20 cellular contexts compared by ENCODE assay signal in the genomic region with DNA sequence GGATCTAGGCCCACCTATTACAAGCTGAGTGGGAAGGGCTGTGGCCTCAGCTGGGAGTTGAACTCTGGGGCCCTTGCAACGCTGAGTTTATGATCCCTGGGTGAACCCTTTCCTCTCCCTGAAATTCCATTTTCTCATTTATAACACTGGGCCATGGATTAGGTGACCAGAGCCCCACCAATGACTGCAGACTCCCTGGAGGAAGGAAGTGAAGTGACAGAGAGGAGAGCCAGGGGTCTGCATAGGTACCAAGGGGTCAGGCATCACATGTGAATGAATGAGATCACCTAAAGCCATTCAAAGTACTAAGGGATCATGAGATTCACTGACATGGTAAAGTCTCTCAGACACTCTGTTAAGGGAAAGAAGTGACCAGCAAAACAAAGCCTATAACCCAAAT. TPM values are rescaled to one million over a fixed set of nuclear protein-coding genes. Genes with fewer than 3 reads are reported as not detected.
DNase-seq lines count a peak whose midpoint lies in the region; ATAC-seq, FAIRE-seq and TF ChIP-seq lines count a peak whose summit lies in the region.
"Had no signal": no experiment of that assay in that cellular context is flagged by ENCODE, and none has a peak within 500 bp of the region (broad histone marks: within the 10 kb centered on the region; RNA-seq: fewer than 3 reads in every experiment).

No MANE protein-coding gene starts in this region.

- TF ChIP-seq POLR2A in right lobe of liver (IDR thresholded peaks at IDR 0.05) (no peak), esophagus squamous epithelium (IDR thresholded peaks at IDR 0.05) (no peak), GM12892 (IDR thresholded peaks at IDR 0.05; ENCODE audit: low read depth, low read length) (no peak)

- H3K4me3 Mint-ChIP-seq in osteocyte (ENCODE audit: unreplicated experiment), result no peak overlapping the region
- H3K4me3 Mint-ChIP-seq: activated naive CD8-positive, alpha-beta T cell treated with anti-CD3 and anti-CD28 coated beads, Interleukin-2, amount 10 ng/mL, durations not matched to agents 7 days and 5 days; activated T-cell treated with anti-CD3 and anti-CD28 coated beads, Interleukin-2, amount 50 U/mL, for 24 hours; CD4-positive, alpha-beta memory T cell had no signal

- intact Hi-C loops in right lobe of liver (cut with DNase I) (no loop called here), esophagus squamous epithelium (cut with DNase I) (no loop called here)

- 60% methylated on average over 1 of the region's 1 CpG for WGBS in liver
- WGBS in right lobe of liver (ENCODE audit: insufficient coverage, low coverage, low lambda C conversion rate, missing lambda C conversion rate), result no CpG with 5 or more reads among the region's 1 CpG
- 50 to 57% methylated on average over 1 of the region's 1 CpG for WGBS in esophagus squamous epithelium, 2 donors

- H3K27me3 ChIP-seq in liver (ENCODE audit: control insufficient read depth in 4 of 4, insufficient read depth in 4 of 4, low read length in 3 of 4), result no peaks in the 10 kb centered on the region
- no peaks in the 10 kb centered on the region for H3K27me3 ChIP-seq in right lobe of liver
- H3K27me3 ChIP-seq in esophagus squamous epithelium, result no peaks in the 10 kb centered on the region
- H3K27me3 ChIP-seq: MG63, testis had no signal

- peaks cover 37% of the 10 kb centered on the region for H3K4me1 Mint-ChIP-seq in osteocyte (ENCODE audit: unreplicated experiment)
- H3K4me1 Mint-ChIP-seq: CD4-positive, alpha-beta memory T cell had no signal

- H3K4me3 ChIP-seq in liver (ENCODE audit: low read depth in 1 of 3, low read length in 3 of 3), result no peak overlapping the region
- H3K4me3 ChIP-seq in right lobe of liver, result no peak overlapping the region
- no peak overlapping the region for H3K4me3 ChIP-seq in esophagus squamous epithelium
- H3K4me3 ChIP-seq: MG63, testis had no signal

- H3K27me3 Mint-ChIP-seq in osteocyte (ENCODE audit: unreplicated experiment), result no peaks in the 10 kb centered on the region
- H3K27me3 Mint-ChIP-seq: activated naive CD8-positive, alpha-beta T cell treated with anti-CD3 and anti-CD28 coated beads, Interleukin-2, amount 10 ng/mL, durations not matched to agents 7 days and 5 days; activated T-cell treated with anti-CD3 and anti-CD28 coated beads, Interleukin-2, amount 50 U/mL, for 24 hours had no signal

- no peaks in the 10 kb centered on the region for H3K9me3 Mint-ChIP-seq in osteocyte (ENCODE audit: unreplicated experiment)
- H3K9me3 Mint-ChIP-seq: activated naive CD8-positive, alpha-beta T cell treated with anti-CD3 and anti-CD28 coated beads, Interleukin-2, amount 10 ng/mL, durations not matched to agents 7 days and 5 days; activated T-cell treated with anti-CD3 and anti-CD28 coated beads, Interleukin-2, amount 50 U/mL, for 24 hours; CD4-positive, alpha-beta memory T cell had no signal

- no peaks in the 10 kb centered on the region for H3K9me3 ChIP-seq in liver (ENCODE audit: control insufficient read depth in 4 of 4, low read length in 3 of 4)
- no peaks in the 10 kb centered on the region for H3K9me3 ChIP-seq in right lobe of liver
- H3K9me3 ChIP-seq in esophagus squamous epithelium, result no peaks in the 10 kb centered on the region
- H3K9me3 ChIP-seq: MG63, testis had no signal

- TF ChIP-seq CTCF in liver (IDR thresholded peaks at IDR 0.05; ENCODE audit: low read depth, low read length, missing input control) (no peak), right lobe of liver (IDR thresholded peaks at IDR 0.05) (no peak), esophagus squamous epithelium (IDR thresholded peaks at IDR 0.05) (no peak), osteocyte (IDR thresholded peaks at IDR 0.05) (no peak)

- no peak overlapping the region for H3K9ac ChIP-seq in liver (ENCODE audit: low read depth in 1 of 2, low read length in 2 of 2)

- H3K27ac Mint-ChIP-seq in osteocyte (ENCODE audit: unreplicated experiment), result peak overlapping the region; percentile 60
- H3K27ac Mint-ChIP-seq: activated naive CD8-positive, alpha-beta T cell treated with anti-CD3 and anti-CD28 coated beads, Interleukin-2, amount 10 ng/mL, durations not matched to agents 7 days and 5 days; activated T-cell treated with anti-CD3 and anti-CD28 coated beads, Interleukin-2, amount 50 U/mL, for 24 hours; CD4-positive, alpha-beta memory T cell had no signal

- TF ChIP-seq RAD21 in liver (IDR thresholded peaks at IDR 0.05), result no peak

- H3K4me1 ChIP-seq in liver (ENCODE audit: control insufficient read depth in 4 of 4, insufficient read depth in 4 of 4, low read length in 3 of 4), result no peaks in the 10 kb centered on the region
- no peaks in the 10 kb centered on the region for H3K4me1 ChIP-seq in right lobe of liver
- peaks cover 11 to 55% (median 19%) of the 10 kb centered on the region in 3 donors for H3K4me1 ChIP-seq in esophagus squamous epithelium

- no peak for ATAC-seq in right lobe of liver

- FAIRE-seq in GM12892 (lab: Jason Lieb, UNC), result no peak

- H3K36me3 ChIP-seq in liver (ENCODE audit: control insufficient read depth in 4 of 4, insufficient read depth in 3 of 4, low read depth in 1 of 4, low read length in 3 of 4) (no peaks in the 10 kb centered on the region), right lobe of liver (peaks cover 0 to 2% (median 0%) of the 10 kb centered on the region in 4 donors), esophagus squamous epithelium (peaks cover 2 to 58% (median 10%) of the 10 kb centered on the region in 3 donors)

- H3K36me3 Mint-ChIP-seq in osteocyte (ENCODE audit: unreplicated experiment), result peaks cover 28% of the 10 kb centered on the region
- H3K36me3 Mint-ChIP-seq: CD4-positive, alpha-beta memory T cell had no signal

- DNase-seq in right lobe of liver (no peak), esophagus squamous epithelium (lab: John Stamatoyannopoulos, UW) (no peak), osteocyte (ENCODE audit: extremely low spot score, unreplicated experiment) (no peak), GM12892 (ENCODE audit: insufficient read length) (no peak), NOMO-1 treated with dmso at 0.1 percent for 144 hours (lab: John Stamatoyannopoulos, UW; ENCODE audit: unreplicated experiment) (no peak), COLO668 (lab: John Stamatoyannopoulos, UW; ENCODE audit: unreplicated experiment) (no peak)
- no peak for DNase-seq in activated effector memory CD4-positive, alpha-beta T cell treated with Interleukin-2 at 50 U/mL for 16 hours
- DNase-seq: activated CD4-positive, alpha-beta T cell treated with anti-CD3 and anti-CD28 coated beads, Interleukin-2, amount 50 U/mL, for 48 hours; activated naive CD8-positive, alpha-beta T cell treated with anti-CD3 and anti-CD28 coated beads, Interleukin-2, amount 10 ng/mL, durations not matched to agents 7 days and 5 days; activated T-cell treated with anti-CD3 and anti-CD28 coated beads, Interleukin-2, amount 50 U/mL, for 24 hours; CD4-positive, alpha-beta memory T cell; cerebellar nuclear complex; DND-41; islet precursor cell; MG63; midbrain had no signal

- H3K27ac ChIP-seq in liver (ENCODE audit: low read depth in 1 of 2, low read length in 2 of 2), result no peak overlapping the region
- no peak overlapping the region for H3K27ac ChIP-seq in right lobe of liver
- peak overlapping the region; percentile 10 to 79 (median 68) for H3K27ac ChIP-seq in esophagus squamous epithelium

TF ChIP-seq in liver, 16 proteins besides CTCF, POLR2A, EP300 and RAD21:
- TF ChIP-seq FOXA2 (IDR thresholded peaks at IDR 0.05), result no peak
- TF ChIP-seq NR2F2 (IDR thresholded peaks at IDR 0.05), result peak; percentile 15
- TF ChIP-seq RXRA (IDR thresholded peaks at IDR 0.05), result no peak
- TF ChIP-seq, protein P1, sequence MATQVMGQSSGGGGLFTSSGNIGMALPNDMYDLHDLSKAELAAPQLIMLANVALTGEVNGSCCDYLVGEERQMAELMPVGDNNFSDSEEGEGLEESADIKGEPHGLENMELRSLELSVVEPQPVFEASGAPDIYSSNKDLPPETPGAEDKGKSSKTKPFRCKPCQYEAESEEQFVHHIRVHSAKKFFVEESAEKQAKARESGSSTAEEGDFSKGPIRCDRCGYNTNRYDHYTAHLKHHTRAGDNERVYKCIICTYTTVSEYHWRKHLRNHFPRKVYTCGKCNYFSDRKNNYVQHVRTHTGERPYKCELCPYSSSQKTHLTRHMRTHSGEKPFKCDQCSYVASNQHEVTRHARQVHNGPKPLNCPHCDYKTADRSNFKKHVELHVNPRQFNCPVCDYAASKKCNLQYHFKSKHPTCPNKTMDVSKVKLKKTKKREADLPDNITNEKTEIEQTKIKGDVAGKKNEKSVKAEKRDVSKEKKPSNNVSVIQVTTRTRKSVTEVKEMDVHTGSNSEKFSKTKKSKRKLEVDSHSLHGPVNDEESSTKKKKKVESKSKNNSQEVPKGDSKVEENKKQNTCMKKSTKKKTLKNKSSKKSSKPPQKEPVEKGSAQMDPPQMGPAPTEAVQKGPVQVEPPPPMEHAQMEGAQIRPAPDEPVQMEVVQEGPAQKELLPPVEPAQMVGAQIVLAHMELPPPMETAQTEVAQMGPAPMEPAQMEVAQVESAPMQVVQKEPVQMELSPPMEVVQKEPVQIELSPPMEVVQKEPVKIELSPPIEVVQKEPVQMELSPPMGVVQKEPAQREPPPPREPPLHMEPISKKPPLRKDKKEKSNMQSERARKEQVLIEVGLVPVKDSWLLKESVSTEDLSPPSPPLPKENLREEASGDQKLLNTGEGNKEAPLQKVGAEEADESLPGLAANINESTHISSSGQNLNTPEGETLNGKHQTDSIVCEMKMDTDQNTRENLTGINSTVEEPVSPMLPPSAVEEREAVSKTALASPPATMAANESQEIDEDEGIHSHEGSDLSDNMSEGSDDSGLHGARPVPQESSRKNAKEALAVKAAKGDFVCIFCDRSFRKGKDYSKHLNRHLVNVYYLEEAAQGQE (IDR thresholded peaks at IDR 0.05), result no peak
- TF ChIP-seq, protein P2, sequence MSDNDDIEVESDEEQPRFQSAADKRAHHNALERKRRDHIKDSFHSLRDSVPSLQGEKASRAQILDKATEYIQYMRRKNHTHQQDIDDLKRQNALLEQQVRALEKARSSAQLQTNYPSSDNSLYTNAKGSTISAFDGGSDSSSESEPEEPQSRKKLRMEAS (IDR thresholded peaks at IDR 0.05), result no peak
- no peak for TF ChIP-seq EGR1 (IDR thresholded peaks at IDR 0.05; ENCODE audit: low read depth in 2 of 2)
- no peak for TF ChIP-seq FOXA1 (IDR thresholded peaks at IDR 0.05)

RNA-seq across cellular contexts. Expression of a gene that starts 46.5 kb away (rescaled TPM):
- 10 to 100 TPM in 1 of 2 donors, 1 to 10 TPM in 1; 6.2 to 14.6 TPM for total RNA-seq in liver
- 1 to 10 TPM; 3.5 to 4.0 TPM for polyA plus RNA-seq in liver
- total RNA-seq in right lobe of liver, result 1 to 10 TPM; 2.7 to 9.8 (median 4.7) TPM
- 10 to 100 TPM in 2 of 4 donors, 1 to 10 TPM in 2; 6.9 to 13.0 (median 9.7) TPM for total RNA-seq in esophagus squamous epithelium
- total RNA-seq in osteocyte, result 6.7 and 7.6 TPM in 2 replicates
- 20.4 TPM for polyA plus RNA-seq in GM12892 (2012; ENCODE audit: missing spikeins)

RNA-seq across cellular contexts. Expression of a gene that starts 55.9 kb away (rescaled TPM):
- under 1 TPM in 1 of 2 donors, not detected in 1; 0.33 TPM for total RNA-seq in liver
- polyA plus RNA-seq in liver, result under 1 TPM; 0.05 to 0.08 TPM
- under 1 TPM in 1 of 6 experiments, not detected in 5; 0.43 TPM for total RNA-seq in right lobe of liver
- total RNA-seq in esophagus squamous epithelium, result 1 to 10 TPM in 1 of 4 donors, under 1 TPM in 1, not detected in 2; 0.53 to 1.1 TPM
- total RNA-seq in osteocyte, result 0.26 TPM in 1 of 2 replicates, not detected in the other
- 0.68 TPM for polyA plus RNA-seq in GM12892 (2012; ENCODE audit: missing spikeins)
- total RNA-seq: activated naive CD8-positive, alpha-beta T cell treated with anti-CD3 and anti-CD28 coated beads, Interleukin-2, amount 10 ng/mL, durations not matched to agents 7 days and 5 days; CD4-positive, alpha-beta memory T cell; glomerular endothelial cell; pulmonary artery endothelial cell had no signal

Comparison
In these comparisons a context has a peak if more than half of its experiments do, and no peak if none do; other contexts are left out.
1. H3K27ac ChIP-seq: peak in esophagus squamous epithelium (4 of 4); none in liver (0 of 2) and right lobe of liver (0 of 3).